In genomic region chr6:85864453-85865401, GRCh38 we compare ENCODE assay signal across 10 cellular contexts.
DNase-seq lines count a peak whose midpoint lies in the region; ATAC-seq and TF ChIP-seq lines count a peak whose summit lies in the region.
"Had no signal": no experiment of that assay in that cellular context is flagged by ENCODE, and none has a peak within 500 bp of the region (broad histone marks: within the 10 kb centered on the region; RNA-seq: fewer than 3 reads in every experiment).

No MANE protein-coding gene starts in this region.

- no peaks in the 10 kb centered on the region for H3K36me3 ChIP-seq in prostate gland

- ATAC-seq in GM21717 (IDR thresholded peaks at IDR 0.05; ENCODE audit: unreplicated experiment) (no peak), GM21528 (IDR thresholded peaks at IDR 0.05; ENCODE audit: low FRiP score, unreplicated experiment) (no peak), GM21515 (IDR thresholded peaks at IDR 0.05; ENCODE audit: unreplicated experiment) (no peak)

- TF ChIP-seq POLR2A in NB4 (IDR thresholded peaks at IDR 0.05; ENCODE audit: extremely low read depth, insufficient read length) (no peak), prostate gland (IDR thresholded peaks at IDR 0.05) (no peak)

- H3K27ac ChIP-seq in epithelial cell of prostate (no peak overlapping the region), prostate gland (peak overlapping the region; percentile 61 to 66)

- no peaks in the 10 kb centered on the region for H3K9me3 ChIP-seq in prostate gland

- DNase-seq in Daoy (ENCODE audit: low read depth) (peak; percentile 17), NB4 (ENCODE audit: low read depth) (peak; percentile 20), epithelial cell of prostate (ENCODE audit: low read depth, low spot score) (peak; percentile 5), prostate gland (ENCODE audit: low spot score) (peak; percentile 67), KG1 (lab: John Stamatoyannopoulos, UW) (no peak)
- DNase-seq: activated B cell treated with CpG ODN at 0.5 μM for 24 hours, DMS153 had no signal

- H3K4me3 ChIP-seq in NB4 (ENCODE audit: low read depth, low read length) (no peak overlapping the region), prostate gland (peak overlapping the region in 1 of 2 donors; percentile 30)

- no peak for TF ChIP-seq CTCF in NB4 (IDR thresholded peaks at IDR 0.05; ENCODE audit: low read depth, low read length)
- peak in 3 of 4 experiments; percentile 23 to 35 (median 34) for TF ChIP-seq CTCF in prostate gland (IDR thresholded peaks at IDR 0.05)

- intact Hi-C loops in prostate gland (cut with DNase I) = loop anchor here (10.0 kb wide), 1 partner anchor 190 kb away; no protein-coding TSS in a partner anchor

- WGBS in prostate gland = 10% methylated on average over 7 of the region's 7 CpGs

- H3K4me1 ChIP-seq in prostate gland (replicated peaks) = peaks cover 16% of the 10 kb centered on the region

- no peaks in the 10 kb centered on the region for H3K27me3 ChIP-seq in prostate gland (replicated peaks; ENCODE audit: insufficient read depth)
